In genomic region chr12:6049587-6049986, GRCh38 we compare ENCODE assay signal across 30 cellular contexts.
DNase-seq lines count a peak whose midpoint lies in the region; ATAC-seq, FAIRE-seq and TF ChIP-seq lines count a peak whose summit lies in the region.
"Had no signal": no experiment of that assay in that cellular context is flagged by ENCODE, and none has a peak within 500 bp of the region (broad histone marks: within the 10 kb centered on the region; RNA-seq: fewer than 3 reads in every experiment).

No MANE protein-coding gene starts in this region.

- in situ Hi-C loops in GM23248 (cut with MboI) (loop anchor here (10.0 kb wide), 1 partner anchor 65 kb away; no protein-coding TSS in a partner anchor), HepG2 (cut with HindIII; ENCODE audit: extremely low pct_ligation_motif_present, low pct_unique_long_range_greater_than_20kb) (no loop called here)

- no TSS peak for BruUV-seq in HepG2 (replicated peaks; lab: Mats Ljungman, UMichigan)

- H3K36me3 ChIP-seq in GM23248 (ENCODE audit: low read depth) (no peaks in the 10 kb centered on the region), HepG2 (replicated peaks in 1 of 2; ENCODE audit: control insufficient read depth in 1 of 2, insufficient read depth in 2 of 2, low read length in 2 of 2) (no peaks in the 10 kb centered on the region), thoracic aorta (no peaks in the 10 kb centered on the region), suprapubic skin (no peaks in the 10 kb centered on the region)
- H3K36me3 ChIP-seq: vagina had no signal

- DNase-seq in GM23248 = peak; percentile 19
- peak; percentile 58 for DNase-seq in choroid plexus epithelial cell (ENCODE audit: low read depth)
- no peak for DNase-seq in HepG2 (ENCODE audit: low spot score)
- no peak for DNase-seq in thoracic aorta (ENCODE audit: low spot score)
- no peak for DNase-seq in frontal cortex (ENCODE audit: low spot score in 2 of 2)
- no peak for DNase-seq in Right ventricle myocardium superior
- DNase-seq in suprapubic skin (ENCODE audit: low spot score in 2 of 2) = no peak
- no peak for DNase-seq in mucosa of gallbladder (ENCODE audit: low spot score)
- DNase-seq: ACHN; activated CD4-positive, alpha-beta memory T cell treated with anti-CD3 and anti-CD28 coated beads for 36 hours; activated CD4-positive, alpha-beta T cell treated with anti-CD3 and anti-CD28 coated beads for 1 hour; activated T-cell treated with anti-CD3 and anti-CD28 coated beads, Interleukin-2, amount 50 U/mL, for 72 hours; body of pancreas; DMS 273 treated with DMSO at 0.1 percent for 48 hours; EL; foreskin fibroblast; lower lobe of right lung; NCI-H1092; NCI-H748 treated with DMSO at 0.1 percent for 48 hours; occipital lobe; stimulated activated naive CD4-positive, alpha-beta T cell; SW 1271; testis had no signal

- intact Hi-C loops in HepG2 (cut with micrococcal nuclease; ENCODE audit: unreplicated experiment) (no loop called here), Right ventricle myocardium superior (cut with DNase I) (no loop called here)

- H3K27me3 ChIP-seq in GM23248 (replicated peaks; ENCODE audit: insufficient read depth) (no peaks in the 10 kb centered on the region), HepG2 (ENCODE audit: control insufficient read depth in 1 of 2, insufficient read depth in 2 of 2, low read length in 2 of 2) (no peaks in the 10 kb centered on the region; a peak in 1 of 5 replicates), thoracic aorta (replicated peaks; ENCODE audit: insufficient read depth) (no peaks in the 10 kb centered on the region), suprapubic skin (no peaks in the 10 kb centered on the region)
- H3K27me3 ChIP-seq: body of pancreas, heart left ventricle, testis, vagina had no signal

- no peak for TF ChIP-seq POLR2A in HepG2 (IDR thresholded peaks at IDR 0.05; ENCODE audit: insufficient read depth in 1 of 2, low read depth in 2 of 2, low read length in 2 of 2)
- no peak for TF ChIP-seq POLR2A in suprapubic skin (IDR thresholded peaks at IDR 0.05)

- no peak for TF ChIP-seq EP300 in HepG2 (IDR thresholded peaks at IDR 0.05; ENCODE audit: low read depth in 2 of 2, low read length in 2 of 2)
- TF ChIP-seq EP300 in HepG2 (CRISPR knock-in tag; IDR thresholded peaks at IDR 0.05; ENCODE audit: borderline replicate concordance) = no peak
- no peak for TF ChIP-seq EP300 in suprapubic skin (IDR thresholded peaks at IDR 0.05)

- H3K9ac ChIP-seq in GM23248 (no peak overlapping the region), HepG2 (ENCODE audit: insufficient read depth, low read depth, low read length) (no peak overlapping the region)

- TF ChIP-seq RAD21 in HepG2 (CRISPR knock-in tag; IDR thresholded peaks at IDR 0.05) = no peak

- no peak for TF ChIP-seq CTCF in choroid plexus epithelial cell (conservative IDR thresholded peaks at IDR 0.05; ENCODE audit: low read depth, low read length)
- TF ChIP-seq CTCF in HepG2 (CRISPR knock-in tag; IDR thresholded peaks at IDR 0.05) = no peak
- no peak for TF ChIP-seq CTCF in thoracic aorta (IDR thresholded peaks at IDR 0.05)
- no peak for TF ChIP-seq CTCF in suprapubic skin (IDR thresholded peaks at IDR 0.05)

- H2AFZ ChIP-seq in GM23248 = no peak overlapping the region
- no peak overlapping the region for H2AFZ ChIP-seq in HepG2 (ENCODE audit: low read length)

- H3K79me2 ChIP-seq in GM23248 (ENCODE audit: insufficient read depth) (no peaks in the 10 kb centered on the region), HepG2 (ENCODE audit: insufficient read depth, low read length) (no peaks in the 10 kb centered on the region)

- H4K20me1 ChIP-seq in GM23248 (ENCODE audit: insufficient read depth) = no peaks in the 10 kb centered on the region
- H4K20me1 ChIP-seq in HepG2 (ENCODE audit: insufficient read depth, low read length) = no peaks in the 10 kb centered on the region

- H3K9me3 ChIP-seq in GM23248 (ENCODE audit: low read depth) (no peaks in the 10 kb centered on the region), HepG2 (ENCODE audit: low read length) (no peaks in the 10 kb centered on the region), thoracic aorta (no peaks in the 10 kb centered on the region), suprapubic skin (no peaks in the 10 kb centered on the region)
- H3K9me3 ChIP-seq: body of pancreas, heart left ventricle, lower lobe of right lung, testis, vagina had no signal

- no peak overlapping the region for H3K4me2 ChIP-seq in GM23248 (ENCODE audit: unreplicated experiment)
- 0 out of 2 replicates have a peak overlapping the region, but pooled peaks have one; percentile 9 for H3K4me2 ChIP-seq in HepG2 (ENCODE audit: low read depth, low read length)

- FAIRE-seq in HepG2 (lab: Jason Lieb, UNC) (no peak), frontal cortex (lab: Jason Lieb, UNC) (no peak)
- FAIRE-seq: keratinocyte had no signal

- H3K9me2 ChIP-seq in GM23248 (ENCODE audit: insufficient read depth) = no peaks in the 10 kb centered on the region

- POLR2A ChIA-PET in HepG2 (lab: Yijun Ruan, JAX) = no interaction called here

- H3F3A ChIP-seq in GM23248 (ENCODE audit: insufficient read depth) = peaks cover 7% of the 10 kb centered on the region

- ATAC-seq in HepG2 (no peak; the same call in 2 of the 3 replicates), thoracic aorta (ENCODE audit: insufficient number of reproducible peaks, low FRiP score, low read depth) (peak; percentile 81), Right ventricle myocardium superior (ENCODE audit: poor library complexity) (no peak)
- ATAC-seq: activated T-cell treated with anti-CD3 and anti-CD28 coated beads, Interleukin-2, amount 50 U/mL, for 72 hours; body of pancreas; HCT116; heart left ventricle; lower lobe of right lung; natural killer cell treated with Interleukin-12 subunit alpha and Interleukin-12 subunit beta and Interleukin-15 and Interleukin-18, amount 100 ng/mL, for 72 hours; Panc1 had no signal

- H3K4me3 ChIP-seq in GM23248 (no peak overlapping the region), choroid plexus epithelial cell (ENCODE audit: low read depth, low read length) (no peak overlapping the region), HepG2 (replicated peaks in 1 of 3; ENCODE audit: insufficient read depth in 1 of 3, low read depth in 2 of 3, low read length in 3 of 3) (no peak overlapping the region), thoracic aorta (no peak overlapping the region), suprapubic skin (no peak overlapping the region)
- H3K4me3 ChIP-seq: body of pancreas, heart left ventricle, lower lobe of right lung, skin epidermis, testis, vagina had no signal

- peaks cover 20% of the 10 kb centered on the region for H3K4me1 ChIP-seq in GM23248 (ENCODE audit: insufficient read depth)
- peaks cover 22% of the 10 kb centered on the region for H3K4me1 ChIP-seq in HepG2 (ENCODE audit: insufficient read depth, low read length)
- H3K4me1 ChIP-seq in thoracic aorta (ENCODE audit: control insufficient read depth in 1 of 2, low read depth in 2 of 2) = peaks cover 12 to 40% of the 10 kb centered on the region in 2 donors
- peaks cover 2% of the 10 kb centered on the region for H3K4me1 ChIP-seq in suprapubic skin
- H3K4me1 ChIP-seq: body of pancreas had no signal

- no peak overlapping the region for H3K27ac ChIP-seq in GM23248
- H3K27ac ChIP-seq in HepG2 (ENCODE audit: extremely low read length, insufficient read depth, low read length) = no peak overlapping the region
- peak overlapping the region; percentile 35 to 53 for H3K27ac ChIP-seq in thoracic aorta
- no peak overlapping the region for H3K27ac ChIP-seq in suprapubic skin
- H3K27ac ChIP-seq: body of pancreas, heart left ventricle, lower lobe of right lung, skin epidermis, testis, vagina had no signal

- CTCF ChIA-PET in HepG2 (lab: Yijun Ruan, JAX; ENCODE audit: low intra/inter-chr PET ratio, low total read pairs) = no interaction called here

TF ChIP-seq in HepG2, 621 proteins besides CTCF, POLR2A, EP300 and RAD21:
- TF ChIP-seq ZMYM3 (CRISPR knock-in tag; IDR thresholded peaks at IDR 0.05) = no peak
- TF ChIP-seq STAG1 (CRISPR knock-in tag; IDR thresholded peaks at IDR 0.05) = no peak
- no peak for TF ChIP-seq ELF4 (CRISPR knock-in tag; IDR thresholded peaks at IDR 0.05; ENCODE audit: borderline replicate concordance)
- no peak for TF ChIP-seq ZNF260 (CRISPR knock-in tag; IDR thresholded peaks at IDR 0.05; ENCODE audit: borderline replicate concordance, low read depth)
- TF ChIP-seq PBX3 (CRISPR knock-in tag; IDR thresholded peaks at IDR 0.05; ENCODE audit: borderline replicate concordance) = no peak

Comparison
In these comparisons a context has a peak if more than half of its experiments do, and no peak if none do; other contexts are left out.
1. DNase-seq: peak in GM23248 (single experiment) and choroid plexus epithelial cell (single experiment); none in HepG2 (single experiment), thoracic aorta (single experiment), frontal cortex (0 of 2), Right ventricle myocardium superior (single experiment), suprapubic skin (0 of 2) and mucosa of gallbladder (single experiment).
2. H3K27ac ChIP-seq: peak in thoracic aorta (2 of 2); none in GM23248 (single experiment), HepG2 (single experiment) and suprapubic skin (single experiment).